Comparison of ENCODE assay signal across 20 cellular contexts in genomic region chr17:27634781-27635180, GRCh38. TPM values are rescaled to one million over a fixed set of nuclear protein-coding genes. Genes with fewer than 3 reads are reported as not detected.
DNase-seq lines count a peak whose midpoint lies in the region; ATAC-seq and TF ChIP-seq lines count a peak whose summit lies in the region.
"Had no signal": no experiment of that assay in that cellular context is flagged by ENCODE, and none has a peak within 500 bp of the region (broad histone marks: within the 10 kb centered on the region; RNA-seq: fewer than 3 reads in every experiment).

No MANE protein-coding gene starts in this region.

- H3K4ac ChIP-seq in trophoblast cell (ENCODE audit: low read depth, low read length): no peak overlapping the region

- H4K8ac ChIP-seq in trophoblast cell (ENCODE audit: low read depth, low read length): no peak overlapping the region

- H3K9ac ChIP-seq in trophoblast cell (ENCODE audit: low read length): no peak overlapping the region

- no peaks in the 10 kb centered on the region for H3K27me3 ChIP-seq in DOHH2 (ENCODE audit: control insufficient read depth, low read length)
- no peaks in the 10 kb centered on the region for H3K27me3 ChIP-seq in trophoblast cell (ENCODE audit: insufficient read depth, low read length)
- H3K27me3 ChIP-seq: ascending aorta had no signal

- H2AK5ac ChIP-seq in trophoblast cell (ENCODE audit: low read length): no peak overlapping the region

- peak overlapping the region; percentile 67 for H3K27ac Mint-ChIP-seq in activated naive CD4-positive, alpha-beta T cell treated with anti-CD3 and anti-CD28 coated beads, Interleukin-2, amount 10 ng/mL, durations not matched to agents 7 days and 5 days
- peak overlapping the region; percentile 47 for H3K27ac Mint-ChIP-seq in activated T-helper 1 cell treated with anti-CD3 and anti-CD28 coated beads, Interleukin-12 subunit alpha, Interleukin-12 subunit beta, Interleukin-2, Interleukin-4 antibody, amounts not matched to agents 30 ng/mL and 10 ng/mL and 1 ng/mL, durations not matched to agents 14 hours and 24 hours and 36 hours
- peak overlapping the region in 2 of 3 experiments; percentile 46 to 69 for H3K27ac Mint-ChIP-seq in nephron

- no peaks in the 10 kb centered on the region for H3K27me3 Mint-ChIP-seq in activated naive CD4-positive, alpha-beta T cell treated with anti-CD3 and anti-CD28 coated beads, Interleukin-2, amount 10 ng/mL, durations not matched to agents 7 days and 5 days
- no peaks in the 10 kb centered on the region for H3K27me3 Mint-ChIP-seq in activated T-helper 1 cell treated with anti-CD3 and anti-CD28 coated beads, Interleukin-12 subunit alpha, Interleukin-12 subunit beta, Interleukin-2, Interleukin-4 antibody, amounts not matched to agents 30 ng/mL and 10 ng/mL and 1 ng/mL, durations not matched to agents 14 hours and 24 hours and 36 hours (ENCODE audit: insufficient read depth)
- no peaks in the 10 kb centered on the region for H3K27me3 Mint-ChIP-seq in nephron (ENCODE audit: low read depth)

- ATAC-seq in GM21390 (IDR thresholded peaks at IDR 0.05; ENCODE audit: unreplicated experiment): no peak
- ATAC-seq: left lobe of liver, right cardiac atrium had no signal

- H4K20me1 ChIP-seq in DOHH2 (ENCODE audit: control insufficient read depth, insufficient read depth, low read depth, low read length): no peaks in the 10 kb centered on the region

- H4K91ac ChIP-seq in trophoblast cell (ENCODE audit: low read depth, low read length): no peak overlapping the region

- peaks cover 3% of the 10 kb centered on the region for H3K79me1 ChIP-seq in trophoblast cell (ENCODE audit: low read length)

- peak overlapping the region; percentile 61 for H3K4me2 ChIP-seq in DOHH2 (ENCODE audit: low read length)
- no peak overlapping the region for H3K4me2 ChIP-seq in trophoblast cell (ENCODE audit: low read length)

- no peak overlapping the region for H2BK5ac ChIP-seq in trophoblast cell (ENCODE audit: low read depth, low read length, poor library complexity)

- H2BK120ac ChIP-seq in trophoblast cell (ENCODE audit: insufficient read depth, low read length, poor library complexity): no peak overlapping the region

- no peak overlapping the region for H3K14ac ChIP-seq in trophoblast cell (ENCODE audit: low read length)

- H3K79me2 ChIP-seq in DOHH2 (ENCODE audit: control insufficient read depth, low read length) (no peaks in the 10 kb centered on the region), trophoblast cell (ENCODE audit: control insufficient read depth, insufficient read depth, low read length, poor library complexity) (no peaks in the 10 kb centered on the region)

- H3K27ac ChIP-seq in DOHH2 (ENCODE audit: low read depth, low read length): 0 out of 2 replicates have a peak overlapping the region, but pooled peaks have one; percentile 18
- no peak overlapping the region for H3K27ac ChIP-seq in trophoblast cell (ENCODE audit: low read depth, low read length)
- H3K27ac ChIP-seq: ascending aorta, VCaP had no signal

- H3K9me3 ChIP-seq in DOHH2 (ENCODE audit: control insufficient read depth, insufficient read depth, low read length) (no peaks in the 10 kb centered on the region), trophoblast cell (ENCODE audit: insufficient read depth, low read depth, low read length) (no peaks in the 10 kb centered on the region)
- H3K9me3 ChIP-seq: ascending aorta had no signal

- H3K4me1 Mint-ChIP-seq in activated naive CD4-positive, alpha-beta T cell treated with anti-CD3 and anti-CD28 coated beads, Interleukin-2, amount 10 ng/mL, durations not matched to agents 7 days and 5 days: peaks cover 53% of the 10 kb centered on the region
- H3K4me1 Mint-ChIP-seq in activated T-helper 1 cell treated with anti-CD3 and anti-CD28 coated beads, Interleukin-12 subunit alpha, Interleukin-12 subunit beta, Interleukin-2, Interleukin-4 antibody, amounts not matched to agents 30 ng/mL and 10 ng/mL and 1 ng/mL, durations not matched to agents 14 hours and 24 hours and 36 hours (ENCODE audit: low read depth): peaks cover 47% of the 10 kb centered on the region
- H3K4me1 Mint-ChIP-seq in nephron: peaks cover 21% of the 10 kb centered on the region

- CTCF ChIA-PET in activated naive CD4-positive, alpha-beta T cell treated with anti-CD3 and anti-CD28 coated beads, Interleukin-2, amount 10 ng/mL, durations not matched to agents 7 days and 5 days (lab: Charles Lee): interaction anchor here (0.8 to 1.2 kb wide), 3 partner anchors 25 to 402 kb away, joined by 3 to 4 read pairs (median 4); no protein-coding TSS in a partner anchor

- WGBS in trophoblast cell (ENCODE audit: extremely low coverage, insufficient coverage, insufficient read length): no CpG with 5 or more reads among the region's 2 CpGs

- no peaks in the 10 kb centered on the region for H3F3A ChIP-seq in DOHH2 (ENCODE audit: control insufficient read depth, insufficient read depth)

- H3K23ac ChIP-seq in trophoblast cell (ENCODE audit: low read length): no peak overlapping the region

- H3K4me1 ChIP-seq in DOHH2 (ENCODE audit: control insufficient read depth, low read length): peaks cover 26% of the 10 kb centered on the region
- H3K4me1 ChIP-seq in trophoblast cell (ENCODE audit: control insufficient read depth in 1 of 2, insufficient read depth in 2 of 2, low read length in 2 of 2): no peaks in the 10 kb centered on the region

- no peak for DNase-seq in activated naive CD4-positive, alpha-beta T cell treated with anti-CD3 and anti-CD28 coated beads, Interleukin-2, amount 10 ng/mL, durations not matched to agents 7 days and 5 days
- no peak for DNase-seq in activated naive CD4-positive, alpha-beta T cell treated with Interleukin-2 at 50 U/mL for 16 hours
- DNase-seq in activated T-helper 1 cell treated with anti-CD3 and anti-CD28 coated beads, Interleukin-12 subunit alpha, Interleukin-12 subunit beta, Interleukin-2, Interleukin-4 antibody, amounts not matched to agents 30 ng/mL and 10 ng/mL and 1 ng/mL, durations not matched to agents 14 hours and 24 hours and 36 hours (ENCODE audit: low spot score): no peak
- no peak for DNase-seq in trophoblast cell
- no peak for DNase-seq in islet precursor cell
- DNase-seq: activated CD8-positive, alpha-beta memory T cell treated with anti-CD3 and anti-CD28 coated beads for 24 hours; EL; NCI-H1092; NCI-H2081; NCI-H510A; stimulated activated CD4-positive, alpha-beta T cell treated with anti-CD3 and anti-CD28 coated beads, Interleukin-15, amount 100 ng/mL, for 24 hours; SW 1271 had no signal

- H3K18ac ChIP-seq in trophoblast cell (ENCODE audit: low read length): no peak overlapping the region

- no peak overlapping the region for H2BK12ac ChIP-seq in trophoblast cell (ENCODE audit: low read length)

- H3K9me3 Mint-ChIP-seq in activated naive CD4-positive, alpha-beta T cell treated with anti-CD3 and anti-CD28 coated beads, Interleukin-2, amount 10 ng/mL, durations not matched to agents 7 days and 5 days: no peaks in the 10 kb centered on the region
- no peaks in the 10 kb centered on the region for H3K9me3 Mint-ChIP-seq in activated T-helper 1 cell treated with anti-CD3 and anti-CD28 coated beads, Interleukin-12 subunit alpha, Interleukin-12 subunit beta, Interleukin-2, Interleukin-4 antibody, amounts not matched to agents 30 ng/mL and 10 ng/mL and 1 ng/mL, durations not matched to agents 14 hours and 24 hours and 36 hours
- H3K9me3 Mint-ChIP-seq in nephron: no peaks in the 10 kb centered on the region
- H3K9me3 Mint-ChIP-seq: activated T-helper 2 cell treated with anti-CD3 and anti-CD28 coated beads, Interferon-gamma antibody, Interleukin-2, Interleukin-4, amounts not matched to agents 10 μg/mL and 5 μg/mL and 100 μg/mL, durations not matched to agents 14 hours and 24 hours and 36 hours had no signal

- peaks cover 32% of the 10 kb centered on the region for H3K36me3 Mint-ChIP-seq in activated naive CD4-positive, alpha-beta T cell treated with anti-CD3 and anti-CD28 coated beads, Interleukin-2, amount 10 ng/mL, durations not matched to agents 7 days and 5 days
- H3K36me3 Mint-ChIP-seq in activated T-helper 1 cell treated with anti-CD3 and anti-CD28 coated beads, Interleukin-12 subunit alpha, Interleukin-12 subunit beta, Interleukin-2, Interleukin-4 antibody, amounts not matched to agents 30 ng/mL and 10 ng/mL and 1 ng/mL, durations not matched to agents 14 hours and 24 hours and 36 hours (ENCODE audit: low read depth): peaks cover 18% of the 10 kb centered on the region
- H3K36me3 Mint-ChIP-seq in nephron (ENCODE audit: low read depth): no peaks in the 10 kb centered on the region

- H3K36me3 ChIP-seq in DOHH2 (ENCODE audit: control insufficient read depth, low read length) (no peaks in the 10 kb centered on the region), trophoblast cell (ENCODE audit: control insufficient read depth in 1 of 2, insufficient read depth in 2 of 2, low read length in 2 of 2) (peaks cover 0 to 3% of the 10 kb centered on the region in 2 experiments)

- intact Hi-C loops in activated T-helper 1 cell treated with anti-CD3 and anti-CD28 coated beads, Interleukin-12 subunit alpha, Interleukin-12 subunit beta, Interleukin-2, Interleukin-4 antibody, amounts not matched to agents 30 ng/mL and 10 ng/mL and 1 ng/mL, durations not matched to agents 14 hours and 24 hours and 36 hours (cut with micrococcal nuclease): no loop called here

- TF ChIP-seq CTCF in DOHH2 (IDR thresholded peaks at IDR 0.05; ENCODE audit: low read depth, low read length, poor library complexity, severe bottlenecking): no peak
- TF ChIP-seq CTCF in nephron (IDR thresholded peaks at IDR 0.05; ENCODE audit: unreplicated experiment in 3 of 3): no peak

- H3K9me2 ChIP-seq in DOHH2 (replicated peaks; ENCODE audit: control insufficient read depth, low read length): no peaks in the 10 kb centered on the region

- H3K4me3 ChIP-seq in DOHH2 (ENCODE audit: low read length) (peak overlapping the region; percentile 43), trophoblast cell (ENCODE audit: low read depth, low read length) (no peak overlapping the region)
- H3K4me3 ChIP-seq: ascending aorta had no signal

- H4K12ac ChIP-seq in trophoblast cell (ENCODE audit: low read depth, low read length): no peak overlapping the region

- no peak overlapping the region for H2AFZ ChIP-seq in trophoblast cell (ENCODE audit: insufficient read depth, low read length, poor library complexity)

- H3K4me3 Mint-ChIP-seq in activated naive CD4-positive, alpha-beta T cell treated with anti-CD3 and anti-CD28 coated beads, Interleukin-2, amount 10 ng/mL, durations not matched to agents 7 days and 5 days: no peak overlapping the region
- H3K4me3 Mint-ChIP-seq in activated T-helper 1 cell treated with anti-CD3 and anti-CD28 coated beads, Interleukin-12 subunit alpha, Interleukin-12 subunit beta, Interleukin-2, Interleukin-4 antibody, amounts not matched to agents 30 ng/mL and 10 ng/mL and 1 ng/mL, durations not matched to agents 14 hours and 24 hours and 36 hours: no peak overlapping the region
- no peak overlapping the region for H3K4me3 Mint-ChIP-seq in nephron

RNA-seq across cellular contexts. Expression of gene LGALS9, which starts 3.8 kb away (rescaled TPM):
- total RNA-seq in activated T-helper 1 cell treated with anti-CD3 and anti-CD28 coated beads, Interleukin-12 subunit alpha, Interleukin-12 subunit beta, Interleukin-2, Interleukin-4 antibody, amounts not matched to agents 30 ng/mL and 10 ng/mL and 1 ng/mL, durations not matched to agents 14 hours and 24 hours and 36 hours: 38.4 and 39.7 TPM in 2 replicates
- 4.2 and 5.3 TPM in 2 replicates for polyA plus RNA-seq in trophoblast cell (2013)
